3 cellular contexts compared by ENCODE assay signal in genomic region chr9:107330420-107330819, GRCh38.
TF ChIP-seq lines count a peak whose summit lies in the region.

No MANE protein-coding gene starts in this region.

TF ChIP-seq in A549, 52 proteins besides CTCF, POLR2A, EP300 and RAD21:
- peak; percentile 79 for TF ChIP-seq MAFK (IDR thresholded peaks at IDR 0.05; ENCODE audit: partially characterized antibody)
- TF ChIP-seq ESRRA (IDR thresholded peaks at IDR 0.05; ENCODE audit: borderline replicate concordance, low read length): no peak
- no peak for TF ChIP-seq MAX (IDR thresholded peaks at IDR 0.05)
TF ChIP-seq in A549: peak in this region for 1.

TF ChIP-seq in K562, 482 proteins besides CTCF, POLR2A, EP300 and RAD21 (continues in another document):
- TF ChIP-seq MAFF (IDR thresholded peaks at IDR 0.05; ENCODE audit: low read length) (peak; percentile 22; the same call in 1 of the 2 replicates), ZNF583 (CRISPR knock-in tag; IDR thresholded peaks at IDR 0.05) (no peak), ID3 (CRISPR knock-in tag; IDR thresholded peaks at IDR 0.05) (no peak), ID3 (tag; IDR thresholded peaks at IDR 0.05) (no peak), SPI1 (IDR thresholded peaks at IDR 0.05; ENCODE audit: borderline replicate concordance, low read depth, low read length) (no peak), AFF1 (IDR thresholded peaks at IDR 0.05; ENCODE audit: low read depth in 1 of 2, partially characterized antibody in 2 of 2) (no peak), ZC3H11A (IDR thresholded peaks at IDR 0.05; ENCODE audit: low read depth, low read length) (no peak), TFAM (CRISPR knock-in tag; conservative IDR thresholded peaks at IDR 0.05) (no peak), ZNF407 (IDR thresholded peaks at IDR 0.05; ENCODE audit: low read depth) (no peak), TBL1XR1 (IDR thresholded peaks at IDR 0.05; ENCODE audit: low read length in 2 of 2) (no peak), FUS (optimal IDR thresholded peaks at IDR 0.05; ENCODE audit: low read depth, low read length) (no peak), ZNF217 (CRISPR knock-in tag; IDR thresholded peaks at IDR 0.05) (no peak), ZNF316 (IDR thresholded peaks at IDR 0.05) (peak; percentile 85), TARDBP (IDR thresholded peaks at IDR 0.05) (no peak), MCM5 (IDR thresholded peaks at IDR 0.05; ENCODE audit: low read depth) (no peak), MAFG (tag; conservative IDR thresholded peaks at IDR 0.05) (peak; percentile 44; the same call in 1 of the 2 replicates)

TF ChIP-seq in SK-N-SH, 30 proteins besides CTCF, POLR2A, EP300 and RAD21:
- TF ChIP-seq RCOR1 (IDR thresholded peaks at IDR 0.05; ENCODE audit: low read length) (no peak), TAF1 (IDR thresholded peaks at IDR 0.05; ENCODE audit: borderline replicate concordance, low read depth, low read length) (no peak), NFIC (IDR thresholded peaks at IDR 0.05; ENCODE audit: borderline replicate concordance) (no peak), FOXJ3 (CRISPR knock-in tag; IDR thresholded peaks at IDR 0.05) (no peak), PBX3 (IDR thresholded peaks at IDR 0.05) (no peak), YY1 (IDR thresholded peaks at IDR 0.05; ENCODE audit: low read depth) (no peak), MEF2A (IDR thresholded peaks at IDR 0.05; ENCODE audit: borderline replicate concordance, low read depth) (no peak), MAX (IDR thresholded peaks at IDR 0.05; ENCODE audit: low read depth) (no peak), MXI1 (IDR thresholded peaks at IDR 0.05; ENCODE audit: low read depth, low read length) (no peak), USF2 (IDR thresholded peaks at IDR 0.05; ENCODE audit: borderline replicate concordance, low read depth, low read length) (no peak), TCF12 (IDR thresholded peaks at IDR 0.05) (no peak)
